In genomic region chr1:58611986-58612385, GRCh38 we compare ENCODE assay signal across 15 cellular contexts. TPM values are rescaled to one million over a fixed set of nuclear protein-coding genes. Genes with fewer than 3 reads are reported as not detected.
DNase-seq lines count a peak whose midpoint lies in the region; ATAC-seq and TF ChIP-seq lines count a peak whose summit lies in the region.
"Had no signal": no experiment of that assay in that cellular context is flagged by ENCODE, and none has a peak within 500 bp of the region (broad histone marks: within the 10 kb centered on the region; RNA-seq: fewer than 3 reads in every experiment).

No MANE protein-coding gene starts in this region.

- H2AFZ ChIP-seq in IMR-90 (replicated peaks; ENCODE audit: low read length, poor library complexity): no peak overlapping the region

- H3K27ac ChIP-seq in IMR-90 (ENCODE audit: insufficient read depth, low read length): no peak overlapping the region

- no peak overlapping the region for H2AK9ac ChIP-seq in IMR-90 (replicated peaks; ENCODE audit: low read depth, low read length, poor library complexity)

- peak; percentile 54 for DNase-seq in IMR-90
- peak; percentile 43 for DNase-seq in iris pigment epithelial cell (ENCODE audit: low read depth)
- DNase-seq in NCI-H2196 (lab: John Stamatoyannopoulos, UW; ENCODE audit: unreplicated experiment): no peak
- DNase-seq in erythroblast (lab: John Stamatoyannopoulos, UW): no peak
- no peak for DNase-seq in NCI-H1930 (lab: John Stamatoyannopoulos, UW)
- DNase-seq in DMS79 treated with DMSO at 0.1 percent for 48 hours (lab: John Stamatoyannopoulos, UW): no peak
- DNase-seq: ACHN; BE2C; C1 segment of cervical spinal cord; Caco-2; CD4-positive, alpha-beta T cell; GDM1; GOT3; H7 had no signal

- H3K4me1 ChIP-seq in IMR-90 (ENCODE audit: control insufficient read depth, insufficient read depth, low read length): no peaks in the 10 kb centered on the region
- H3K4me1 ChIP-seq: BE2C had no signal

- H3K9ac ChIP-seq in IMR-90 (ENCODE audit: low read depth, low read length): no peak overlapping the region

- H3K18ac ChIP-seq in IMR-90 (ENCODE audit: low read depth, low read length): no peak overlapping the region

- no peak overlapping the region for H2BK15ac ChIP-seq in IMR-90 (ENCODE audit: low read depth, low read length)

- no peak overlapping the region for H2AK5ac ChIP-seq in IMR-90 (ENCODE audit: low read depth, low read length)

- no peak overlapping the region for H3K23ac ChIP-seq in IMR-90 (ENCODE audit: low read depth, low read length)

- no peaks in the 10 kb centered on the region for H3K9me1 ChIP-seq in IMR-90 (ENCODE audit: insufficient read depth, low read length)

- in situ Hi-C loops in IMR-90 (cut with MboI; ENCODE audit: low sequenced_read_pairs): no loop called here

- H4K5ac ChIP-seq in IMR-90 (ENCODE audit: low read depth, low read length): no peak overlapping the region

- POLR2A ChIA-PET in IMR-90 (lab: Charles Lee; ENCODE audit: unreplicated experiment): no interaction called here

- no peak overlapping the region for H3K4ac ChIP-seq in IMR-90 (ENCODE audit: low read depth, low read length)

- H3K9me3 ChIP-seq in IMR-90 (ENCODE audit: control insufficient read depth, insufficient read depth, low read length): peaks cover 6% of the 10 kb centered on the region
- H3K9me3 ChIP-seq: BE2C, Caco-2 had no signal

- intact Hi-C loops in IMR-90 (cut with micrococcal nuclease): no loop called here

- no peaks in the 10 kb centered on the region for H3K36me3 ChIP-seq in IMR-90 (ENCODE audit: control insufficient read depth, insufficient read depth, low read length)
- H3K36me3 ChIP-seq: BE2C had no signal

- no peak for TF ChIP-seq RAD21 in IMR-90 (IDR thresholded peaks at IDR 0.05; ENCODE audit: low read length)

- no peak overlapping the region for H4K8ac ChIP-seq in IMR-90 (ENCODE audit: low read depth in 2 of 2, low read length in 2 of 2)

- no peak overlapping the region for H2BK5ac ChIP-seq in IMR-90 (ENCODE audit: low read depth, low read length, poor library complexity, severe bottlenecking)

- no peak overlapping the region for H3K4me3 ChIP-seq in IMR-90 (ENCODE audit: insufficient read depth, low read depth, low read length)

- no TSS peak for BruUV-seq in IMR-90 (replicated peaks; lab: Mats Ljungman, UMichigan)

- peaks cover 2% of the 10 kb centered on the region for H3K27me3 ChIP-seq in IMR-90 (ENCODE audit: control insufficient read depth, insufficient read depth, low read length)
- H3K27me3 ChIP-seq: BE2C had no signal

- H2BK20ac ChIP-seq in IMR-90 (ENCODE audit: low read depth, low read length): no peak overlapping the region

- H4K20me1 ChIP-seq in IMR-90 (ENCODE audit: insufficient read depth, low read length): no peaks in the 10 kb centered on the region

- TF ChIP-seq POLR2A in IMR-90 (IDR thresholded peaks at IDR 0.05; ENCODE audit: low read depth, low read length) (no peak), erythroblast (IDR thresholded peaks at IDR 0.05; ENCODE audit: low read length) (no peak)

- no peak overlapping the region for H4K91ac ChIP-seq in IMR-90 (ENCODE audit: insufficient read depth, low read depth, low read length)

- no peak overlapping the region for H2BK120ac ChIP-seq in IMR-90 (ENCODE audit: low read depth, low read length)

- no peak overlapping the region for H3K4me2 ChIP-seq in IMR-90 (ENCODE audit: low read depth, low read length)

- no peak overlapping the region for H3K56ac ChIP-seq in IMR-90 (ENCODE audit: extremely low read depth, insufficient read depth, low read length)

- no peak for TF ChIP-seq CTCF in IMR-90 (conservative IDR thresholded peaks at IDR 0.05; ENCODE audit: low read depth, low read length)

- H3K14ac ChIP-seq in IMR-90 (replicated peaks; ENCODE audit: low read depth, low read length): no peak overlapping the region

- dilution Hi-C loops in IMR-90 (cut with HindIII; ENCODE audit: low sequenced_read_pairs, unreplicated experiment): no loop called here

- CTCF ChIA-PET in IMR-90 (lab: Yijun Ruan, JAX): interaction anchor here (0.6 kb wide), 1 partner anchor 68 kb away, joined by 3 read pairs; no protein-coding TSS in a partner anchor

- ATAC-seq in IMR-90 (ENCODE audit: low read depth): no peak
- peak; percentile 23 for ATAC-seq in esophagus mucosa

- WGBS in IMR-90 (ENCODE audit: extremely low coverage in 2 of 2, insufficient read length in 1 of 2), 2 experiments: no CpG with 5 or more reads among the region's 2 CpGs

- H3K79me1 ChIP-seq in IMR-90 (ENCODE audit: low read depth in 1 of 2, low read length in 2 of 2): no peaks in the 10 kb centered on the region

TF ChIP-seq in IMR-90, 13 proteins besides CTCF, POLR2A, EP300 and RAD21:
- TF ChIP-seq FOS (IDR thresholded peaks at IDR 0.05; ENCODE audit: low read depth, low read length) (no peak), BHLHE40 (IDR thresholded peaks at IDR 0.05; ENCODE audit: low read depth, low read length) (no peak), ELK1 (IDR thresholded peaks at IDR 0.05; ENCODE audit: borderline replicate concordance, low read depth, low read length) (no peak), MXI1 (IDR thresholded peaks at IDR 0.05; ENCODE audit: borderline replicate concordance, low read depth, low read length) (no peak), MAZ (IDR thresholded peaks at IDR 0.05; ENCODE audit: borderline replicate concordance, low read depth, low read length) (no peak), CHD1 (IDR thresholded peaks at IDR 0.05; ENCODE audit: low read depth, low read length) (no peak), RCOR1 (IDR thresholded peaks at IDR 0.05; ENCODE audit: insufficient replicate concordance, low read length) (no peak)

RNA-seq across cellular contexts. Expression of gene TACSTD2, which starts 34.9 kb away (rescaled TPM):
- total RNA-seq in IMR-90 (2012; rRNA removed) (not detected in 2 replicates), esophagus mucosa (988 TPM)
- not detected in 2 replicates for polyA plus RNA-seq in IMR-90 (2012; rRNA removed)
- 0.02 TPM in 1 of 2 replicates, not detected in the other for polyA plus RNA-seq in IMR-90 (2012; cell fraction: cytosol; rRNA removed)
- polyA plus RNA-seq in IMR-90 (2012; cell fraction: nucleus; rRNA removed; ENCODE audit: low replicate concordance): 0.05 TPM in 1 of 2 replicates, not detected in the other

Comparison
In these comparisons a context has a peak if more than half of its experiments do, and no peak if none do; other contexts are left out.
1. DNase-seq: peak in IMR-90 (single experiment) and iris pigment epithelial cell (single experiment); none in NCI-H2196 (single experiment), erythroblast (0 of 2), NCI-H1930 (0 of 2) and DMS79 treated with DMSO at 0.1 percent for 48 hours (single experiment).
2. RNA of gene TACSTD2, which starts 34.9 kb away (total RNA-seq): 988 TPM in esophagus mucosa (single experiment); not detected in IMR-90; every median in the first group is over 100 times any median in the second.